In genomic region chr7:22884911-22885823, GRCh38 we compare ENCODE assay signal across 12 cellular contexts.
A peak's percentile ranks its signal among the peaks of the same experiment; 100 is the strongest.
DNase-seq lines count a peak whose midpoint lies in the region; ATAC-seq, FAIRE-seq and TF ChIP-seq lines count a peak whose summit lies in the region.
"Had no signal": no experiment of that assay in that cellular context is flagged by ENCODE, and none has a peak within 500 bp of the region (broad histone marks: within the 10 kb centered on the region; RNA-seq: fewer than 3 reads in every experiment).

No MANE protein-coding gene starts in this region.

- no peak overlapping the region for H3K4me3 ChIP-seq in adrenal gland
- H3K4me3 ChIP-seq: esophagus muscularis mucosa, K562, thoracic aorta had no signal

- DNase-seq in stimulated activated CD4-positive, alpha-beta T cell treated with anti-CD3 and anti-CD28 coated beads, Interleukin-4, amount 100 ng/mL, for 24 hours, result peak; percentile 18
- no peak for DNase-seq in stimulated activated CD4-positive, alpha-beta T cell treated with anti-CD3 and anti-CD28 coated beads, Interleukin-12 subunit alpha, Interleukin-12 subunit beta, amount 100 ng/mL, for 4 hours
- peak; percentile 34 to 65 for DNase-seq in NOMO-1 (lab: John Stamatoyannopoulos, UW; ENCODE audit: unreplicated experiment in 2 of 2)
- DNase-seq in T-helper 9 cell, result no peak
- no peak for DNase-seq in NCI-H146 (lab: John Stamatoyannopoulos, UW)
- DNase-seq in H54 (ENCODE audit: insufficient read length, low spot score), result no peak
- DNase-seq in adrenal gland, result no peak

- no peak for FAIRE-seq in H54 (lab: Jason Lieb, UNC)

- no peak overlapping the region for H3K27ac ChIP-seq in adrenal gland
- H3K27ac ChIP-seq: C4-2B, esophagus muscularis mucosa, thoracic aorta had no signal

- TF ChIP-seq POLR2A in H54 (IDR thresholded peaks at IDR 0.05; ENCODE audit: low read depth, low read length) (no peak), adrenal gland (IDR thresholded peaks at IDR 0.05) (no peak)

- WGBS in adrenal gland, 4 donors, result 64 to 72% (median 68%) methylated on average over 5 of the region's 5 CpGs

- H3K36me3 ChIP-seq in adrenal gland (replicated peaks in 1 of 2), result no peaks in the 10 kb centered on the region
- H3K36me3 ChIP-seq: esophagus muscularis mucosa, thoracic aorta had no signal

- intact Hi-C loops in adrenal gland (cut with DNase I), result no loop called here

- no peaks in the 10 kb centered on the region for H3K27me3 ChIP-seq in adrenal gland
- H3K27me3 ChIP-seq: esophagus muscularis mucosa had no signal

- H3K4me1 ChIP-seq in adrenal gland (replicated peaks in 1 of 2), result no peaks in the 10 kb centered on the region

- TF ChIP-seq CTCF in adrenal gland (IDR thresholded peaks at IDR 0.05), result no peak

- H3K9me3 ChIP-seq in adrenal gland (replicated peaks in 1 of 3), result no peaks in the 10 kb centered on the region
- H3K9me3 ChIP-seq: esophagus muscularis mucosa, thoracic aorta had no signal

- peak; percentile 54 for ATAC-seq in HG02938 (IDR thresholded peaks at IDR 0.05; ENCODE audit: unreplicated experiment)

Comparison
In these comparisons a context has a peak if more than half of its experiments do, and no peak if none do; other contexts are left out.
1. DNase-seq: peak in stimulated activated CD4-positive, alpha-beta T cell treated with anti-CD3 and anti-CD28 coated beads, Interleukin-4, amount 100 ng/mL, for 24 hours (single experiment) and NOMO-1 (2 of 2); none in stimulated activated CD4-positive, alpha-beta T cell treated with anti-CD3 and anti-CD28 coated beads, Interleukin-12 subunit alpha, Interleukin-12 subunit beta, amount 100 ng/mL, for 4 hours (single experiment), T-helper 9 cell (single experiment), NCI-H146 (single experiment), H54 (single experiment) and adrenal gland (0 of 7).